Comparison of ENCODE assay signal across 25 cellular contexts in genomic region chr10:121216295-121216694, GRCh38.
A peak's percentile ranks its signal among the peaks of the same experiment; 100 is the strongest.
DNase-seq lines count a peak whose midpoint lies in the region; ATAC-seq and TF ChIP-seq lines count a peak whose summit lies in the region.
"Had no signal": no experiment of that assay in that cellular context is flagged by ENCODE, and none has a peak within 500 bp of the region (broad histone marks: within the 10 kb centered on the region; RNA-seq: fewer than 3 reads in every experiment).

No MANE protein-coding gene starts in this region.

- H2BK120ac ChIP-seq in mesenchymal stem cell (ENCODE audit: low read depth, low read length) = no peak overlapping the region

- H3K27me3 Mint-ChIP-seq in immature natural killer cell (ENCODE audit: low read depth in 3 of 3) = peaks cover 0 to 3% (median 2%) of the 10 kb centered on the region in 3 donors

- H3K4ac ChIP-seq in mesenchymal stem cell (ENCODE audit: low read depth in 1 of 2, low read length in 2 of 2) = no peak overlapping the region

- no peaks in the 10 kb centered on the region for H3K4me1 Mint-ChIP-seq in immature natural killer cell
- H3K4me1 Mint-ChIP-seq: activated CD4-positive, alpha-beta T cell treated with anti-CD3 and anti-CD28 coated beads for 36 hours; CD14-positive monocyte; memory B cell; naive B cell; stimulated activated effector memory CD8-positive, alpha-beta T cell treated with anti-CD3 and anti-CD28 coated beads, Interleukin-12 subunit alpha, Interleukin-12 subunit beta, amount 100 ng/mL, for 72 hours had no signal

- H3K27me3 ChIP-seq in esophagus squamous epithelium (no peaks in the 10 kb centered on the region), mesenchymal stem cell (ENCODE audit: control insufficient read depth in 1 of 2, insufficient read depth in 1 of 2, low read length in 2 of 2) (no peaks in the 10 kb centered on the region), stomach (no peaks in the 10 kb centered on the region)
- H3K27me3 ChIP-seq: MG63 had no signal

- no peak overlapping the region for H3K4me2 ChIP-seq in mesenchymal stem cell (ENCODE audit: low read length, poor library complexity, severe bottlenecking)

- H3K27ac ChIP-seq in angular gyrus (ENCODE audit: low read depth, low read length) = peak overlapping the region; percentile 94
- H3K27ac ChIP-seq in esophagus squamous epithelium = peak overlapping the region in 3 of 4 donors; percentile 20 to 79 (median 61)
- no peak overlapping the region for H3K27ac ChIP-seq in mesenchymal stem cell (ENCODE audit: low read length, poor library complexity, severe bottlenecking)
- H3K27ac ChIP-seq in substantia nigra (ENCODE audit: low read depth, low read length, poor library complexity, severe bottlenecking) = peak overlapping the region; percentile 87
- no peak overlapping the region for H3K27ac ChIP-seq in stomach
- H3K27ac ChIP-seq: neutrophil had no signal

- H3K9me3 ChIP-seq in esophagus squamous epithelium (no peaks in the 10 kb centered on the region), mesenchymal stem cell (ENCODE audit: control insufficient read depth, low read length) (no peaks in the 10 kb centered on the region), stomach (no peaks in the 10 kb centered on the region)
- H3K9me3 ChIP-seq: HAP-1, MG63, neutrophil had no signal

- TF ChIP-seq POLR2A in esophagus squamous epithelium (IDR thresholded peaks at IDR 0.05) = no peak
- no peak for TF ChIP-seq POLR2A in stomach (IDR thresholded peaks at IDR 0.05)
- no peak for TF ChIP-seq POLR2A in erythroblast (IDR thresholded peaks at IDR 0.05; ENCODE audit: low read length)

- intact Hi-C loops in esophagus squamous epithelium (cut with DNase I) = no loop called here
- intact Hi-C loops in stomach (cut with DNase I; ENCODE audit: low total_unique reads) = no loop called here

- 47 to 84% methylated on average over 2 of the region's 2 CpGs for WGBS in esophagus squamous epithelium, 2 donors
- WGBS in mesenchymal stem cell = 76% methylated on average over 2 of the region's 2 CpGs
- WGBS in stomach, 5 donors = 70 to 87% (median 76%) methylated on average over 2 of the region's 2 CpGs

- no peaks in the 10 kb centered on the region for H3K9me3 Mint-ChIP-seq in immature natural killer cell
- H3K9me3 Mint-ChIP-seq: activated T-helper 2 cell treated with anti-CD3 and anti-CD28 coated beads, Interferon-gamma antibody, Interleukin-2, Interleukin-4, amounts not matched to agents 10 μg/mL and 5 μg/mL and 100 μg/mL, durations not matched to agents 14 hours and 24 hours and 36 hours; memory B cell had no signal

- H2BK5ac ChIP-seq in mesenchymal stem cell (ENCODE audit: low read depth, low read length, poor library complexity, severe bottlenecking) = no peak overlapping the region

- no peak for ATAC-seq in HG02798 (IDR thresholded peaks at IDR 0.05; ENCODE audit: poor library complexity, unreplicated experiment)
- ATAC-seq: activated CD4-positive, alpha-beta T cell treated with anti-CD3 and anti-CD28 coated beads for 36 hours; activated CD8-positive, alpha-beta T cell treated with anti-CD3 and anti-CD28 coated beads, Interleukin-2, amount 10 ng/mL, durations not matched to agents 7 days and 5 days; stimulated activated effector memory CD8-positive, alpha-beta T cell treated with anti-CD3 and anti-CD28 coated beads, Interleukin-12 subunit alpha, Interleukin-12 subunit beta, amount 100 ng/mL, for 72 hours had no signal

- no peak overlapping the region for H4K91ac ChIP-seq in mesenchymal stem cell (ENCODE audit: low read length)

- no peak overlapping the region for H3K14ac ChIP-seq in mesenchymal stem cell (ENCODE audit: low read length in 2 of 2)

- H3K36me3 ChIP-seq in esophagus squamous epithelium (no peaks in the 10 kb centered on the region), mesenchymal stem cell (ENCODE audit: control insufficient read depth in 1 of 2, insufficient read depth in 2 of 2, low read depth in 1 of 2, low read length in 2 of 2) (no peaks in the 10 kb centered on the region), stomach (no peaks in the 10 kb centered on the region)
- H3K36me3 ChIP-seq: HAP-1, MG63, neutrophil had no signal

- no peak overlapping the region for H3K23ac ChIP-seq in mesenchymal stem cell (ENCODE audit: low read length in 2 of 2)

- H3K79me1 ChIP-seq in mesenchymal stem cell (replicated peaks; ENCODE audit: low read length, poor library complexity, severe bottlenecking) = no peaks in the 10 kb centered on the region

- H2BK12ac ChIP-seq in mesenchymal stem cell (ENCODE audit: low read length in 2 of 2) = no peak overlapping the region

- no peak overlapping the region for H2AK5ac ChIP-seq in mesenchymal stem cell (ENCODE audit: low read length, severe bottlenecking)

- H2AFZ ChIP-seq in mesenchymal stem cell (ENCODE audit: low read depth, low read length) = no peak overlapping the region

- TF ChIP-seq CTCF in esophagus squamous epithelium (IDR thresholded peaks at IDR 0.05) (no peak), stomach (IDR thresholded peaks at IDR 0.05) (no peak)

- no peak overlapping the region for H3K27ac Mint-ChIP-seq in immature natural killer cell
- H3K27ac Mint-ChIP-seq: activated CD4-positive, alpha-beta T cell treated with anti-CD3 and anti-CD28 coated beads for 36 hours; activated CD8-positive, alpha-beta T cell treated with anti-CD3 and anti-CD28 coated beads, Interleukin-2, amount 10 ng/mL, durations not matched to agents 7 days and 5 days; activated naive CD8-positive, alpha-beta T cell; activated T-helper 2 cell treated with anti-CD3 and anti-CD28 coated beads, Interferon-gamma antibody, Interleukin-2, Interleukin-4, amounts not matched to agents 10 μg/mL and 5 μg/mL and 100 μg/mL, durations not matched to agents 14 hours and 24 hours and 36 hours; CD14-positive monocyte; memory B cell; naive B cell; stimulated activated effector memory CD8-positive, alpha-beta T cell treated with anti-CD3 and anti-CD28 coated beads, Interleukin-12 subunit alpha, Interleukin-12 subunit beta, amount 100 ng/mL, for 72 hours had no signal

- H3K4me3 ChIP-seq in esophagus squamous epithelium (no peak overlapping the region), mesenchymal stem cell (ENCODE audit: insufficient read depth in 1 of 2, low read depth in 1 of 2, low read length in 2 of 2) (peak overlapping the region in 1 of 2 experiments; percentile 51), stomach (no peak overlapping the region)
- H3K4me3 ChIP-seq: HAP-1, MG63 had no signal

- no peak overlapping the region for H4K8ac ChIP-seq in mesenchymal stem cell (ENCODE audit: low read length)

- peaks cover 0 to 4% (median 3%) of the 10 kb centered on the region in 3 donors for H3K4me1 ChIP-seq in esophagus squamous epithelium
- no peaks in the 10 kb centered on the region for H3K4me1 ChIP-seq in mesenchymal stem cell (ENCODE audit: control insufficient read depth, insufficient read depth, low read depth, low read length)
- H3K4me1 ChIP-seq in stomach = no peaks in the 10 kb centered on the region
- H3K4me1 ChIP-seq: HAP-1 had no signal

- DNase-seq in esophagus squamous epithelium (lab: John Stamatoyannopoulos, UW) (no peak), mesenchymal stem cell (no peak), substantia nigra (lab: John Stamatoyannopoulos, UW) (peak in 1 of 49 donors; percentile 28), stomach (no peak), immature natural killer cell (no peak), erythroblast (lab: John Stamatoyannopoulos, UW) (no peak)
- DNase-seq: activated CD4-positive, alpha-beta T cell treated with anti-CD3 and anti-CD28 coated beads for 36 hours; activated CD8-positive, alpha-beta T cell treated with anti-CD3 and anti-CD28 coated beads, Interleukin-2, amount 10 ng/mL, durations not matched to agents 7 days and 5 days; glutamatergic neuron; KBM-7; kidney glomerular epithelial cell; naive B cell; NCI-H2081 treated with DMSO at 0.1 percent for 48 hours; stimulated activated CD4-positive, alpha-beta T cell treated with anti-CD3 and anti-CD28 coated beads, Interleukin-12 subunit alpha, Interleukin-12 subunit beta, amount 100 ng/mL, for 4 hours; stimulated activated CD4-positive, alpha-beta T cell treated with anti-CD3 and anti-CD28 coated beads, Interleukin-4, amount 100 ng/mL, for 1 hour had no signal

- H3K4me3 Mint-ChIP-seq in immature natural killer cell = no peak overlapping the region
- H3K4me3 Mint-ChIP-seq: activated CD4-positive, alpha-beta T cell treated with anti-CD3 and anti-CD28 coated beads for 36 hours; activated CD8-positive, alpha-beta T cell treated with anti-CD3 and anti-CD28 coated beads, Interleukin-2, amount 10 ng/mL, durations not matched to agents 7 days and 5 days; activated naive CD8-positive, alpha-beta T cell; CD14-positive monocyte; memory B cell; naive B cell; stimulated activated effector memory CD8-positive, alpha-beta T cell treated with anti-CD3 and anti-CD28 coated beads, Interleukin-12 subunit alpha, Interleukin-12 subunit beta, amount 100 ng/mL, for 72 hours had no signal

- no peaks in the 10 kb centered on the region for H3K36me3 Mint-ChIP-seq in immature natural killer cell
- H3K36me3 Mint-ChIP-seq: activated naive CD8-positive, alpha-beta T cell; CD14-positive monocyte; memory B cell; naive B cell; stimulated activated effector memory CD8-positive, alpha-beta T cell treated with anti-CD3 and anti-CD28 coated beads, Interleukin-12 subunit alpha, Interleukin-12 subunit beta, amount 100 ng/mL, for 72 hours had no signal

- no peak overlapping the region for H3K18ac ChIP-seq in mesenchymal stem cell (ENCODE audit: low read depth in 1 of 2, low read length in 2 of 2)

- no peak for TF ChIP-seq EP300 in stomach (IDR thresholded peaks at IDR 0.05)

- H2BK15ac ChIP-seq in mesenchymal stem cell (ENCODE audit: low read depth, poor library complexity, severe bottlenecking) = no peak overlapping the region

- peak overlapping the region; percentile 26 for H3K9ac ChIP-seq in mesenchymal stem cell (ENCODE audit: low read length)

Comparison
In these comparisons a context has a peak if more than half of its experiments do, and no peak if none do; other contexts are left out.
1. H3K27ac ChIP-seq: peak in angular gyrus (single experiment), esophagus squamous epithelium (3 of 4) and substantia nigra (single experiment); none in mesenchymal stem cell (single experiment) and stomach (0 of 5).